6 cellular contexts compared by ENCODE assay signal in the genomic region with DNA sequence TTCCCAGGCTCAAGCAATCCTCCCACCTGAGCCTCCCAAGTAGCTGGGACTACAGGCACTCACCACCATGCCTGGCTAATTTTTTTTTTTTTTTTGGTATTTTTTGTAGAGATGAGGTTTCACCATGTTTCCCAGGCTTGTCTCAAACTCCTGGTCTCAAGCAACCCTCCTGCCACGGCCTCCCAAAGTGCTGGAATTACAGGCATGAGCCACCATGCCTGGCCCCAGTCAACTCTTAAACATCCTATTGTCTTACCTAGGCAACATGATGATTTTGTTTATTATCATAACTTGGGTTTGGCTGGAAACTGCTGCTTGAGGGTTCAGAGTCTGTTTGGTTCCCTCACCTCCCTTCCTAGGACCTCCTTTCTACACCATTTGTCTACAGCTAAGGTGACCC. TPM values are rescaled to one million over a fixed set of nuclear protein-coding genes. Genes with fewer than 3 reads are reported as not detected.
"Had no signal": no experiment of that assay in that cellular context is flagged by ENCODE, and none has a peak within 500 bp of the region (broad histone marks: within the 10 kb centered on the region; RNA-seq: fewer than 3 reads in every experiment).

No MANE protein-coding gene starts in this region.

RNA-seq across cellular contexts. Expression of a gene that starts 25.1 kb away (rescaled TPM):
- total RNA-seq: naive thymus-derived CD8-positive, alpha-beta T cell; natural killer cell treated with Interleukin-12 subunit alpha and Interleukin-12 subunit beta and Interleukin-15 and Interleukin-18, amount 100 ng/mL, for 72 hours; omental fat pad; sciatic nerve; spleen; suprapubic skin had no signal
- polyA plus RNA-seq: naive thymus-derived CD8-positive, alpha-beta T cell; spleen had no signal
